In genomic region chr22:42275970-42276369, GRCh38 we compare ENCODE assay signal across 21 cellular contexts.
"Had no signal": no experiment of that assay in that cellular context is flagged by ENCODE, and none has a peak within 500 bp of the region (broad histone marks: within the 10 kb centered on the region; RNA-seq: fewer than 3 reads in every experiment).

No MANE protein-coding gene starts in this region.

- H3K4me3 ChIP-seq: esophagus muscularis mucosa, hepatocyte, left lung, right atrium auricular region, tibial nerve, vagina had no signal

- H2AFZ ChIP-seq: hepatocyte had no signal

- DNase-seq: activated CD4-positive, alpha-beta T cell treated with anti-CD3 and anti-CD28 coated beads, Interleukin-2, amount 10 ng/mL, durations not matched to agents 24 days and 14 days; activated CD4-positive, CD25-positive, alpha-beta regulatory T cell; activated gamma-delta T cell treated with Interleukin-2 at 50 U/mL for 16 hours; amygdala; brain microvascular endothelial cell; cerebellar nuclear complex; dermis blood vessel endothelial cell; left lung; naive thymus-derived CD8-positive, alpha-beta T cell; nucleus accumbens; small intestine; stimulated activated CD4-positive, alpha-beta T cell treated with anti-CD3 and anti-CD28 coated beads, Interleukin-4, amount 100 ng/mL, for 24 hours; stimulated activated naive CD4-positive, alpha-beta T cell; substantia nigra; T-helper 2 cell had no signal

- FAIRE-seq: kidney, small intestine had no signal

- ATAC-seq: left lung; naive thymus-derived CD8-positive, alpha-beta T cell had no signal

- H3K4me2 ChIP-seq: hepatocyte had no signal

- H3K36me3 ChIP-seq: brain microvascular endothelial cell, esophagus muscularis mucosa, left lung, right atrium auricular region, tibial nerve, vagina had no signal

- H3K27me3 ChIP-seq: esophagus muscularis mucosa, hepatocyte, right atrium auricular region, tibial nerve, vagina had no signal

- H3K9me3 ChIP-seq: esophagus muscularis mucosa, left lung, right atrium auricular region, tibial nerve, vagina had no signal

- H3K27ac ChIP-seq: brain microvascular endothelial cell, esophagus muscularis mucosa, hepatocyte, left lung, right atrium auricular region, tibial nerve, vagina had no signal
